In genomic region chr4:15971068-15971801, GRCh38 we compare ENCODE assay signal across 34 cellular contexts. TPM values are rescaled to one million over a fixed set of nuclear protein-coding genes. Genes with fewer than 3 reads are reported as not detected.
"Had no signal": no experiment of that assay in that cellular context is flagged by ENCODE, and none has a peak within 500 bp of the region (broad histone marks: within the 10 kb centered on the region; RNA-seq: fewer than 3 reads in every experiment).

No MANE protein-coding gene starts in this region.

- H3K9me3 ChIP-seq: ascending aorta, MG63, SJSA1 had no signal

- FAIRE-seq: bronchial epithelial cell had no signal

- H3K9me3 Mint-ChIP-seq: T-helper 1 cell treated with Interleukin-12 subunit alpha and Interleukin-12 subunit beta and Interleukin-4 antibody, amounts not matched to agents 30 μg/mL and 1 μg/mL, for 36 hours had no signal

- DNase-seq: activated CD4-positive, alpha-beta T cell treated with anti-CD3 and anti-CD28 coated beads for 48 hours; activated CD4-positive, alpha-beta T cell treated with anti-CD3 and anti-CD28 coated beads, Interleukin-2, amount 50 U/mL, for 4 hours; activated CD4-positive, CD25-positive, alpha-beta regulatory T cell treated with anti-CD3 and anti-CD28 coated beads, Interleukin-2, amount 50 U/mL, for 72 hours; activated CD8-positive, alpha-beta memory T cell treated with anti-CD3 and anti-CD28 coated beads, Interleukin-2, amount 10 ng/mL, durations not matched to agents 7 days and 5 days; activated effector memory CD4-positive, alpha-beta T cell treated with Interleukin-2 at 50 U/mL for 16 hours; activated naive CD4-positive, alpha-beta T cell; activated naive CD8-positive, alpha-beta T cell treated with anti-CD3 and anti-CD28 coated beads, Interleukin-2, amount 50 U/mL, for 24 hours; activated T-cell treated with anti-CD3 and anti-CD28 coated beads, Interleukin-2, amount 50 U/mL, for 24 hours; amniotic stem cell; body of pancreas; MG63; MV-4-11; NCI-H1092 treated with DMSO at 0.1 percent for 48 hours; NCI-H1417 treated with DMSO at 0.1 percent for 48 hours; NCI-H1694; NCI-H2029; NCI-H2107; NCI-H2171 treated with DMSO at 0.1 percent for 48 hours; NCI-H226; NCI-H526; NK-92 treated with Interleukin-12 subunit alpha and Interleukin-12 subunit beta, amount 100 ng/mL, for 24 hours; OCI-M1; SHP77 had no signal

- H3K36me3 Mint-ChIP-seq: activated CD8-positive, alpha-beta memory T cell treated with anti-CD3 and anti-CD28 coated beads, Interleukin-2, amount 10 ng/mL, durations not matched to agents 7 days and 5 days; activated naive CD4-positive, alpha-beta T cell treated with anti-CD3 and anti-CD28 coated beads, Interleukin-2, amount 50 U/mL, for 72 hours had no signal

- H3K27ac ChIP-seq: ascending aorta, body of pancreas, RWPE1, SJSA1 had no signal

- ATAC-seq: activated CD8-positive, alpha-beta memory T cell treated with anti-CD3 and anti-CD28 coated beads, Interleukin-2, amount 10 ng/mL, durations not matched to agents 7 days and 5 days; activated naive CD4-positive, alpha-beta T cell treated with anti-CD3 and anti-CD28 coated beads, Interleukin-2, amount 50 U/mL, for 72 hours; activated naive CD8-positive, alpha-beta T cell treated with anti-CD3 and anti-CD28 coated beads, Interleukin-2, amount 50 U/mL, for 24 hours; body of pancreas; Panc1; SK-N-SH treated with all-trans-retinoic acid at 6 μM for 48 hours; WTC11 had no signal

- H3K27ac Mint-ChIP-seq: activated CD8-positive, alpha-beta memory T cell treated with anti-CD3 and anti-CD28 coated beads, Interleukin-2, amount 10 ng/mL, durations not matched to agents 7 days and 5 days; activated naive CD4-positive, alpha-beta T cell treated with anti-CD3 and anti-CD28 coated beads, Interleukin-2, amount 50 U/mL, for 72 hours; activated naive CD8-positive, alpha-beta T cell treated with anti-CD3 and anti-CD28 coated beads, Interleukin-2, amount 50 U/mL, for 24 hours; activated T-cell treated with anti-CD3 and anti-CD28 coated beads, Interleukin-2, amount 50 U/mL, for 24 hours; activated T-helper 1 cell treated with anti-CD3 and anti-CD28 coated beads, Interleukin-12 subunit alpha, Interleukin-12 subunit beta, Interleukin-2, Interleukin-4 antibody, amounts not matched to agents 30 ng/mL and 10 ng/mL and 1 ng/mL, durations not matched to agents 14 hours and 24 hours and 36 hours; T-helper 1 cell treated with Interleukin-12 subunit alpha and Interleukin-12 subunit beta and Interleukin-4 antibody, amounts not matched to agents 30 μg/mL and 1 μg/mL, for 36 hours; WTC11 had no signal

- H3K4me3 Mint-ChIP-seq: activated CD8-positive, alpha-beta memory T cell treated with anti-CD3 and anti-CD28 coated beads, Interleukin-2, amount 10 ng/mL, durations not matched to agents 7 days and 5 days; activated naive CD8-positive, alpha-beta T cell treated with anti-CD3 and anti-CD28 coated beads, Interleukin-2, amount 50 U/mL, for 24 hours; activated T-cell treated with anti-CD3 and anti-CD28 coated beads, Interleukin-2, amount 50 U/mL, for 24 hours; activated T-helper 1 cell treated with anti-CD3 and anti-CD28 coated beads, Interleukin-12 subunit alpha, Interleukin-12 subunit beta, Interleukin-2, Interleukin-4 antibody, amounts not matched to agents 30 ng/mL and 10 ng/mL and 1 ng/mL, durations not matched to agents 14 hours and 24 hours and 36 hours; T-helper 1 cell treated with Interleukin-12 subunit alpha and Interleukin-12 subunit beta and Interleukin-4 antibody, amounts not matched to agents 30 μg/mL and 1 μg/mL, for 36 hours; WTC11 had no signal

- H3K4me1 Mint-ChIP-seq: activated CD8-positive, alpha-beta memory T cell treated with anti-CD3 and anti-CD28 coated beads, Interleukin-2, amount 10 ng/mL, durations not matched to agents 7 days and 5 days; activated naive CD8-positive, alpha-beta T cell treated with anti-CD3 and anti-CD28 coated beads, Interleukin-2, amount 50 U/mL, for 24 hours had no signal

- H3K36me3 ChIP-seq: ascending aorta, MG63, SJSA1 had no signal

- H3K4me3 ChIP-seq: ascending aorta, body of pancreas, MG63, SJSA1 had no signal

- H3K27me3 ChIP-seq: ascending aorta, body of pancreas, MG63, SJSA1 had no signal

- H3K4me1 ChIP-seq: ascending aorta, body of pancreas, SJSA1 had no signal

RNA-seq across cellular contexts. Expression of gene FGFBP2, which starts 8.3 kb away (rescaled TPM):
- total RNA-seq: ascending aorta, bronchial epithelial cell, NCI-H460, SJSA1 had no signal

RNA-seq across cellular contexts. Expression of gene FGFBP1, which starts 32.7 kb away (rescaled TPM):
- total RNA-seq: activated CD8-positive, alpha-beta memory T cell treated with anti-CD3 and anti-CD28 coated beads, Interleukin-2, amount 10 ng/mL, durations not matched to agents 7 days and 5 days; activated naive CD4-positive, alpha-beta T cell treated with anti-CD3 and anti-CD28 coated beads, Interleukin-2, amount 50 U/mL, for 72 hours; activated T-helper 1 cell treated with anti-CD3 and anti-CD28 coated beads, Interleukin-12 subunit alpha, Interleukin-12 subunit beta, Interleukin-2, Interleukin-4 antibody, amounts not matched to agents 30 ng/mL and 10 ng/mL and 1 ng/mL, durations not matched to agents 14 hours and 24 hours and 36 hours; ascending aorta; body of pancreas; NCI-H460; SJSA1; WTC11 had no signal
